Comparison of ENCODE assay signal across 31 cellular contexts in genomic region chr13:73076013-73076412, GRCh38. TPM values are rescaled to one million over a fixed set of nuclear protein-coding genes. Genes with fewer than 3 reads are reported as not detected.
A peak's percentile ranks its signal among the peaks of the same experiment; 100 is the strongest.
DNase-seq lines count a peak whose midpoint lies in the region; ATAC-seq and TF ChIP-seq lines count a peak whose summit lies in the region.
"Had no signal": no experiment of that assay in that cellular context is flagged by ENCODE, and none has a peak within 500 bp of the region (broad histone marks: within the 10 kb centered on the region; RNA-seq: fewer than 3 reads in every experiment).

No MANE protein-coding gene starts in this region.

- no peaks in the 10 kb centered on the region for H3K79me2 ChIP-seq in GM23338 (replicated peaks; ENCODE audit: insufficient read depth)

- H3K9ac ChIP-seq in iPS-18a (ENCODE audit: low read length), result peak overlapping the region; percentile 5

- H3K27me3 ChIP-seq in GM23338 (ENCODE audit: insufficient read depth), result peaks cover 28% of the 10 kb centered on the region
- H3K27me3 ChIP-seq in iPS-18a (ENCODE audit: control insufficient read depth, insufficient read depth, low read length), result peaks cover 22% of the 10 kb centered on the region
- no peaks in the 10 kb centered on the region for H3K27me3 ChIP-seq in neutrophil
- H3K27me3 ChIP-seq: Peyer's patch, testis, vagina had no signal

- CTCF ChIA-PET in RWPE1 (lab: Yijun Ruan, JAX), result no interaction called here

- H2AFZ ChIP-seq in GM23338, result no peak overlapping the region

- no peaks in the 10 kb centered on the region for H3F3A ChIP-seq in GM23338 (replicated peaks; ENCODE audit: low read depth)

- POLR2A ChIA-PET in RWPE1 (lab: Yijun Ruan, JAX; ENCODE audit: low non-redundant PET), result no interaction called here

- DNase-seq in GM23338 (ENCODE audit: low spot score) (no peak), RWPE1 (ENCODE audit: low spot score) (no peak), cerebellum (ENCODE audit: low spot score) (no peak), epidermal melanocyte (ENCODE audit: insufficient read length, low spot score) (no peak)
- DNase-seq in activated CD4-positive, alpha-beta T cell treated with anti-CD3 and anti-CD28 coated beads for 4 hours, result no peak
- no peak for DNase-seq in activated CD4-positive, alpha-beta T cell treated with anti-CD3 and anti-CD28 coated beads for 48 hours
- DNase-seq: activated CD4-positive, alpha-beta T cell treated with anti-CD3 and anti-CD28 coated beads, Interleukin-2, amount 10 ng/mL, durations not matched to agents 7 days and 5 days; activated effector memory CD4-positive, alpha-beta T cell treated with Interleukin-2 at 50 U/mL for 16 hours; AML-193; aorta; CD4-positive, alpha-beta T cell; effector CD4-positive, alpha-beta T cell; erythroblast; naive thymus-derived CD8-positive, alpha-beta T cell; NCI-H1436 treated with DMSO at 0.1 percent for 48 hours; NCI-H2107; NCI-H345; NCI-H69; Peyer's patch; SIG-M5; stimulated activated naive CD4-positive, alpha-beta T cell treated with Interleukin-2 at 50 U/mL for 16 hours; T-helper 9 cell; testis had no signal

- H3K9me3 Mint-ChIP-seq in GM23338, result no peaks in the 10 kb centered on the region
- H3K9me3 Mint-ChIP-seq: activated CD4-positive, alpha-beta T cell treated with anti-CD3 and anti-CD28 coated beads, Interleukin-2, amount 10 ng/mL, durations not matched to agents 7 days and 5 days; IgD-negative memory B cell had no signal

- no peak overlapping the region for H3K27ac ChIP-seq in GM23338 (ENCODE audit: low read depth)
- H3K27ac ChIP-seq in RWPE1, result peak overlapping the region; percentile 40; the same call in 1 of the 2 replicates
- H3K27ac ChIP-seq in iPS-18a (ENCODE audit: low read length), result no peak overlapping the region
- H3K27ac ChIP-seq in neutrophil, result peak overlapping the region; percentile 85
- H3K27ac ChIP-seq: A549, skin epidermis, testis, vagina had no signal

- no peak for TF ChIP-seq CTCF in GM23338 (conservative IDR thresholded peaks at IDR 0.05; ENCODE audit: low read depth in 2 of 2)
- TF ChIP-seq CTCF in RWPE1 (conservative IDR thresholded peaks at IDR 0.05; ENCODE audit: low read depth), result no peak
- no peak for TF ChIP-seq CTCF in neutrophil (IDR thresholded peaks at IDR 0.05)

- ATAC-seq in GM23338, result peak; percentile 30
- ATAC-seq: A549; naive thymus-derived CD8-positive, alpha-beta T cell had no signal

- H3K36me3 Mint-ChIP-seq in GM23338 (ENCODE audit: low read depth), result no peaks in the 10 kb centered on the region
- H3K36me3 Mint-ChIP-seq: IgD-negative memory B cell; naive thymus-derived CD8-positive, alpha-beta T cell had no signal

- peak overlapping the region; percentile 66 for H3K4me2 ChIP-seq in GM23338
- H3K4me2 ChIP-seq: A549 had no signal

- peaks cover 9% of the 10 kb centered on the region for H3K27me3 Mint-ChIP-seq in GM23338 (ENCODE audit: insufficient read depth, low read depth, poor library complexity)
- H3K27me3 Mint-ChIP-seq: activated CD4-positive, alpha-beta T cell treated with anti-CD3 and anti-CD28 coated beads, Interleukin-2, amount 10 ng/mL, durations not matched to agents 7 days and 5 days had no signal

- H3K4me3 ChIP-seq in GM23338, result peak overlapping the region; percentile 40
- peak overlapping the region; percentile 46 for H3K4me3 ChIP-seq in iPS-18a (ENCODE audit: low read length)
- no peak overlapping the region for H3K4me3 ChIP-seq in neutrophil (ENCODE audit: low read depth in 1 of 2, low read length in 1 of 2)
- H3K4me3 ChIP-seq: A549, HAP-1, Peyer's patch, skin epidermis, testis, vagina had no signal

- no peaks in the 10 kb centered on the region for H3K9me2 ChIP-seq in GM23338 (ENCODE audit: insufficient read depth)

- peaks cover 39% of the 10 kb centered on the region for H3K4me1 Mint-ChIP-seq in GM23338
- H3K4me1 Mint-ChIP-seq: IgD-negative memory B cell; naive thymus-derived CD8-positive, alpha-beta T cell had no signal

- no peak overlapping the region for H3K27ac Mint-ChIP-seq in GM23338
- H3K27ac Mint-ChIP-seq: activated CD4-positive, alpha-beta T cell treated with anti-CD3 and anti-CD28 coated beads, Interleukin-2, amount 10 ng/mL, durations not matched to agents 7 days and 5 days; activated naive CD8-positive, alpha-beta T cell; CD4-positive, alpha-beta T cell; IgD-negative memory B cell; naive thymus-derived CD8-positive, alpha-beta T cell had no signal

- H4K20me1 ChIP-seq in GM23338 (replicated peaks; ENCODE audit: insufficient read depth), result no peaks in the 10 kb centered on the region

- H3K4me1 ChIP-seq in GM23338 (ENCODE audit: insufficient read depth) (peaks cover 10% of the 10 kb centered on the region), iPS-18a (ENCODE audit: control insufficient read depth, low read depth, low read length) (peaks cover 21% of the 10 kb centered on the region), neutrophil (ENCODE audit: control insufficient read depth in 1 of 2, insufficient read depth in 1 of 2, low read depth in 1 of 2, low read length in 1 of 2) (peaks cover 23 to 37% of the 10 kb centered on the region in 2 experiments)
- H3K4me1 ChIP-seq: testis had no signal

- H3K4me3 Mint-ChIP-seq in GM23338, result peak overlapping the region; percentile 76; the same call in 2 of the 3 replicates
- H3K4me3 Mint-ChIP-seq: activated CD4-positive, alpha-beta T cell treated with anti-CD3 and anti-CD28 coated beads, Interleukin-2, amount 10 ng/mL, durations not matched to agents 7 days and 5 days; activated naive CD8-positive, alpha-beta T cell; CD4-positive, alpha-beta T cell; IgD-negative memory B cell; naive thymus-derived CD8-positive, alpha-beta T cell had no signal

- H3K36me3 ChIP-seq in GM23338 (ENCODE audit: insufficient read depth) (no peaks in the 10 kb centered on the region), iPS-18a (ENCODE audit: control insufficient read depth, low read depth, low read length) (no peaks in the 10 kb centered on the region), neutrophil (peaks cover 39% of the 10 kb centered on the region)
- H3K36me3 ChIP-seq: vagina had no signal

- no peaks in the 10 kb centered on the region for H3K9me3 ChIP-seq in iPS-18a (ENCODE audit: control insufficient read depth, low read depth, low read length)
- H3K9me3 ChIP-seq in neutrophil, result no peaks in the 10 kb centered on the region
- H3K9me3 ChIP-seq: A549, HAP-1, Peyer's patch, testis, vagina had no signal

TF ChIP-seq in GM23338, 12 proteins besides CTCF, POLR2A, EP300 and RAD21 (continues in another document):
- TF ChIP-seq EZH2phosphoT487 (IDR thresholded peaks at IDR 0.05; ENCODE audit: unreplicated experiment), result no peak
- TF ChIP-seq, protein P1, sequence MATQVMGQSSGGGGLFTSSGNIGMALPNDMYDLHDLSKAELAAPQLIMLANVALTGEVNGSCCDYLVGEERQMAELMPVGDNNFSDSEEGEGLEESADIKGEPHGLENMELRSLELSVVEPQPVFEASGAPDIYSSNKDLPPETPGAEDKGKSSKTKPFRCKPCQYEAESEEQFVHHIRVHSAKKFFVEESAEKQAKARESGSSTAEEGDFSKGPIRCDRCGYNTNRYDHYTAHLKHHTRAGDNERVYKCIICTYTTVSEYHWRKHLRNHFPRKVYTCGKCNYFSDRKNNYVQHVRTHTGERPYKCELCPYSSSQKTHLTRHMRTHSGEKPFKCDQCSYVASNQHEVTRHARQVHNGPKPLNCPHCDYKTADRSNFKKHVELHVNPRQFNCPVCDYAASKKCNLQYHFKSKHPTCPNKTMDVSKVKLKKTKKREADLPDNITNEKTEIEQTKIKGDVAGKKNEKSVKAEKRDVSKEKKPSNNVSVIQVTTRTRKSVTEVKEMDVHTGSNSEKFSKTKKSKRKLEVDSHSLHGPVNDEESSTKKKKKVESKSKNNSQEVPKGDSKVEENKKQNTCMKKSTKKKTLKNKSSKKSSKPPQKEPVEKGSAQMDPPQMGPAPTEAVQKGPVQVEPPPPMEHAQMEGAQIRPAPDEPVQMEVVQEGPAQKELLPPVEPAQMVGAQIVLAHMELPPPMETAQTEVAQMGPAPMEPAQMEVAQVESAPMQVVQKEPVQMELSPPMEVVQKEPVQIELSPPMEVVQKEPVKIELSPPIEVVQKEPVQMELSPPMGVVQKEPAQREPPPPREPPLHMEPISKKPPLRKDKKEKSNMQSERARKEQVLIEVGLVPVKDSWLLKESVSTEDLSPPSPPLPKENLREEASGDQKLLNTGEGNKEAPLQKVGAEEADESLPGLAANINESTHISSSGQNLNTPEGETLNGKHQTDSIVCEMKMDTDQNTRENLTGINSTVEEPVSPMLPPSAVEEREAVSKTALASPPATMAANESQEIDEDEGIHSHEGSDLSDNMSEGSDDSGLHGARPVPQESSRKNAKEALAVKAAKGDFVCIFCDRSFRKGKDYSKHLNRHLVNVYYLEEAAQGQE (IDR thresholded peaks at IDR 0.05; ENCODE audit: unreplicated experiment), result no peak
- no peak for TF ChIP-seq EZH2 (IDR thresholded peaks at IDR 0.05; ENCODE audit: low read depth, unreplicated experiment)
- TF ChIP-seq NANOG (IDR thresholded peaks at IDR 0.05; ENCODE audit: borderline replicate concordance), result no peak
- TF ChIP-seq CREB1 (CRISPR knock-in tag; IDR thresholded peaks at IDR 0.05; ENCODE audit: low read depth), result no peak

RNA-seq across cellular contexts. Expression of gene KLF5, which starts 17.2 kb away (rescaled TPM):
- 0.66 and 1.5 TPM in 2 replicates for total RNA-seq in GM23338 (2014; rRNA removed; shearing (Covaris generic))
- 1.7 and 1.8 TPM in 2 replicates for polyA plus RNA-seq in GM23338 (2016; fragmentation: Nextera tagmentation; extraction: Ambion mirVana)
- total RNA-seq in cerebellum, result 1.7 TPM
- polyA plus RNA-seq: IgD-negative memory B cell had no signal

Comparison
In these comparisons a context has a peak if more than half of its experiments do, and no peak if none do; other contexts are left out.
1. H3K27ac ChIP-seq: peak in RWPE1 (single experiment) and neutrophil (single experiment); none in GM23338 (single experiment) and iPS-18a (single experiment).
2. H3K4me3 ChIP-seq: peak in GM23338 (single experiment) and iPS-18a (single experiment); none in neutrophil (0 of 2).